14 cellular contexts compared by ENCODE assay signal in genomic region chr18:34772887-34773286, GRCh38.
DNase-seq lines count a peak whose midpoint lies in the region; ATAC-seq, FAIRE-seq and TF ChIP-seq lines count a peak whose summit lies in the region.
"Had no signal": no experiment of that assay in that cellular context is flagged by ENCODE, and none has a peak within 500 bp of the region (broad histone marks: within the 10 kb centered on the region; RNA-seq: fewer than 3 reads in every experiment).

No MANE protein-coding gene starts in this region.

- DNase-seq in Kasumi-1 (lab: John Stamatoyannopoulos, UW) (peak; percentile 62 to 76), astrocyte of the hippocampus (ENCODE audit: low read depth, low spot score) (peak; percentile 18), heart right ventricle (peak in 1 of 2 donors; percentile 12), GM12891 (ENCODE audit: insufficient read length, low spot score) (no peak), islet precursor cell (no peak)
- DNase-seq: Calu3, head of caudate nucleus, NCI-H526 had no signal

- 33 to 45% methylated on average over 2 of the region's 2 CpGs for WGBS in heart right ventricle, 2 donors

- H3K9ac ChIP-seq in skeletal muscle tissue (ENCODE audit: low read depth in 1 of 3, low read length in 3 of 3), result peak overlapping the region in 2 of 3 donors; percentile 17 to 29
- H3K9ac ChIP-seq: KMS-11 had no signal

- TF ChIP-seq POLR2A in GM12891 (IDR thresholded peaks at IDR 0.05; ENCODE audit: low read depth, low read length), result no peak

- FAIRE-seq in GM12891 (lab: Jason Lieb, UNC), result no peak

- H3K27ac ChIP-seq in heart right ventricle, result peak overlapping the region in 7 of 10 donors; percentile 8 to 71 (median 66)
- H3K27ac ChIP-seq in skeletal muscle tissue (ENCODE audit: low read depth, low read length), result peak overlapping the region; percentile 80
- H3K27ac ChIP-seq: KMS-11, skin epidermis had no signal

- H3K9me3 ChIP-seq in heart right ventricle (peaks cover 0 to 2% (median 0%) of the 10 kb centered on the region in 11 donors), skeletal muscle tissue (ENCODE audit: control insufficient read depth in 3 of 3, low read length in 3 of 3) (no peaks in the 10 kb centered on the region)

- intact Hi-C loops in heart right ventricle (cut with DNase I), result loop anchor here in 1 of 10 donors (10.0 kb wide), 1 partner anchor 68 kb away; no protein-coding TSS in a partner anchor

- H3K4me1 ChIP-seq in heart right ventricle (peaks cover 0 to 35% (median 22%) of the 10 kb centered on the region in 9 donors), skeletal muscle tissue (ENCODE audit: control insufficient read depth in 3 of 3, insufficient read depth in 3 of 3, low read length in 3 of 3) (peaks cover 20 to 22% (median 22%) of the 10 kb centered on the region in 3 donors)

- H3K4me3 ChIP-seq in heart right ventricle (no peak overlapping the region), skeletal muscle tissue (ENCODE audit: low read length in 3 of 3) (no peak overlapping the region)
- H3K4me3 ChIP-seq: skin epidermis had no signal

- no peak for TF ChIP-seq CTCF in heart right ventricle (IDR thresholded peaks at IDR 0.05)

- ATAC-seq in heart right ventricle, result peak; percentile 51 to 80 (median 74)
- no peak for ATAC-seq in HG03196 (IDR thresholded peaks at IDR 0.05; ENCODE audit: unreplicated experiment)
- ATAC-seq in GM18858 (IDR thresholded peaks at IDR 0.05; ENCODE audit: unreplicated experiment), result no peak
- ATAC-seq: HCT116 had no signal

- H3K36me3 ChIP-seq in heart right ventricle (peaks cover 0 to 13% (median 0%) of the 10 kb centered on the region in 9 donors), skeletal muscle tissue (ENCODE audit: control insufficient read depth in 3 of 3, insufficient read depth in 3 of 3, low read length in 3 of 3) (peaks cover 0 to 13% (median 4%) of the 10 kb centered on the region in 3 donors)

- H3K27me3 ChIP-seq in heart right ventricle, result no peaks in the 10 kb centered on the region
- H3K27me3 ChIP-seq in skeletal muscle tissue (ENCODE audit: control insufficient read depth in 3 of 3, insufficient read depth in 3 of 3, low read length in 3 of 3), result no peaks in the 10 kb centered on the region

TF ChIP-seq in GM12891, 5 proteins besides CTCF, POLR2A, EP300 and RAD21:
- TF ChIP-seq POLR2AphosphoS5 (IDR thresholded peaks at IDR 0.05; ENCODE audit: low read depth, low read length), result no peak
- TF ChIP-seq TAF1 (IDR thresholded peaks at IDR 0.05; ENCODE audit: low read depth, low read length), result no peak
- TF ChIP-seq POU2F2 (IDR thresholded peaks at IDR 0.05; ENCODE audit: low read depth, low read length), result no peak
- no peak for TF ChIP-seq SPI1 (IDR thresholded peaks at IDR 0.05; ENCODE audit: low read depth, low read length)
- TF ChIP-seq PAX5 (IDR thresholded peaks at IDR 0.05; ENCODE audit: insufficient read depth, low read length, severe bottlenecking), result no peak

Comparison
In these comparisons a context has a peak if more than half of its experiments do, and no peak if none do; other contexts are left out.
1. DNase-seq: peak in Kasumi-1 (2 of 2) and astrocyte of the hippocampus (single experiment); none in GM12891 (single experiment) and islet precursor cell (single experiment).
2. ATAC-seq: peak in heart right ventricle (8 of 8); none in HG03196 (single experiment) and GM18858 (single experiment).